In genomic region chr3:171879472-171879871, GRCh38 we compare ENCODE assay signal across 21 cellular contexts. TPM values are rescaled to one million over a fixed set of nuclear protein-coding genes. Genes with fewer than 3 reads are reported as not detected.
"Had no signal": no experiment of that assay in that cellular context is flagged by ENCODE, and none has a peak within 500 bp of the region (broad histone marks: within the 10 kb centered on the region; RNA-seq: fewer than 3 reads in every experiment).

No MANE protein-coding gene starts in this region.

- H3K36me3 ChIP-seq: breast epithelium, right atrium auricular region, upper lobe of left lung had no signal

- H3K27ac ChIP-seq: breast epithelium, right atrium auricular region, upper lobe of left lung had no signal

- H3K27ac Mint-ChIP-seq: activated CD8-positive, alpha-beta T cell treated with anti-CD3 and anti-CD28 coated beads for 36 hours; activated naive CD8-positive, alpha-beta T cell treated with anti-CD3 and anti-CD28 coated beads for 36 hours; activated T-cell treated with anti-CD3 and anti-CD28 coated beads, Interleukin-2, amount 50 U/mL, for 72 hours; endodermal cell; stimulated activated effector memory CD8-positive, alpha-beta T cell treated with anti-CD3 and anti-CD28 coated beads, Interleukin-12 subunit alpha, Interleukin-12 subunit beta, amount 100 ng/mL, for 72 hours had no signal

- H3K4me1 Mint-ChIP-seq: stimulated activated effector memory CD8-positive, alpha-beta T cell treated with anti-CD3 and anti-CD28 coated beads, Interleukin-12 subunit alpha, Interleukin-12 subunit beta, amount 100 ng/mL, for 72 hours had no signal

- H3K4me3 Mint-ChIP-seq: activated CD8-positive, alpha-beta T cell treated with anti-CD3 and anti-CD28 coated beads for 36 hours; activated naive CD8-positive, alpha-beta T cell treated with anti-CD3 and anti-CD28 coated beads for 36 hours; activated T-cell treated with anti-CD3 and anti-CD28 coated beads, Interleukin-2, amount 50 U/mL, for 72 hours; endodermal cell; nephron; stimulated activated effector memory CD8-positive, alpha-beta T cell treated with anti-CD3 and anti-CD28 coated beads, Interleukin-12 subunit alpha, Interleukin-12 subunit beta, amount 100 ng/mL, for 72 hours had no signal

- H3K27me3 ChIP-seq: breast epithelium, right atrium auricular region, upper lobe of left lung had no signal

- DNase-seq: activated CD4-positive, alpha-beta T cell treated with anti-CD3 and anti-CD28 coated beads for 4 hours; activated CD8-positive, alpha-beta memory T cell treated with anti-CD3 and anti-CD28 coated beads, Interleukin-2, amount 50 U/mL, for 4 hours; activated CD8-positive, alpha-beta T cell treated with anti-CD3 and anti-CD28 coated beads for 36 hours; activated gamma-delta T cell treated with Interleukin-2 at 50 U/mL for 16 hours; activated naive CD8-positive, alpha-beta T cell treated with anti-CD3 and anti-CD28 coated beads for 36 hours; activated T-cell treated with anti-CD3 and anti-CD28 coated beads, Interleukin-2, amount 50 U/mL, for 72 hours; anterior cingulate cortex; endodermal cell; posterior cingulate gyrus; upper lobe of left lung had no signal

- ATAC-seq: activated CD8-positive, alpha-beta T cell treated with anti-CD3 and anti-CD28 coated beads for 36 hours; activated T-cell treated with anti-CD3 and anti-CD28 coated beads, Interleukin-2, amount 50 U/mL, for 72 hours; stimulated activated effector memory CD8-positive, alpha-beta T cell treated with anti-CD3 and anti-CD28 coated beads, Interleukin-12 subunit alpha, Interleukin-12 subunit beta, amount 100 ng/mL, for 72 hours had no signal

- H3K4me3 ChIP-seq: breast epithelium, lung, right atrium auricular region, upper lobe of left lung had no signal

- H3K9me3 Mint-ChIP-seq: activated CD8-positive, alpha-beta T cell treated with anti-CD3 and anti-CD28 coated beads for 36 hours; activated naive CD8-positive, alpha-beta T cell treated with anti-CD3 and anti-CD28 coated beads for 36 hours; activated T-cell treated with anti-CD3 and anti-CD28 coated beads, Interleukin-2, amount 50 U/mL, for 72 hours; endodermal cell; nephron; stimulated activated effector memory CD8-positive, alpha-beta T cell treated with anti-CD3 and anti-CD28 coated beads, Interleukin-12 subunit alpha, Interleukin-12 subunit beta, amount 100 ng/mL, for 72 hours had no signal

- H3K9me3 ChIP-seq: breast epithelium, right atrium auricular region, upper lobe of left lung had no signal

- H3K36me3 Mint-ChIP-seq: activated naive CD8-positive, alpha-beta T cell treated with anti-CD3 and anti-CD28 coated beads for 36 hours; stimulated activated effector memory CD8-positive, alpha-beta T cell treated with anti-CD3 and anti-CD28 coated beads, Interleukin-12 subunit alpha, Interleukin-12 subunit beta, amount 100 ng/mL, for 72 hours had no signal

RNA-seq across cellular contexts. Expression of gene TMEM212, which starts 36.3 kb away (rescaled TPM):
- total RNA-seq: activated CD8-positive, alpha-beta T cell treated with anti-CD3 and anti-CD28 coated beads for 36 hours; activated naive CD8-positive, alpha-beta T cell treated with anti-CD3 and anti-CD28 coated beads for 36 hours; activated T-cell treated with anti-CD3 and anti-CD28 coated beads, Interleukin-2, amount 50 U/mL, for 72 hours; chondrocyte; dermis microvascular lymphatic vessel endothelial cell; endodermal cell; glomerular endothelial cell; mucosa of gallbladder; right atrium auricular region; T-helper 1 cell treated with Interleukin-12 subunit alpha and Interleukin-12 subunit beta and Interleukin-4 antibody, amounts not matched to agents 30 ng/mL and 1 ng/mL, for 36 hours had no signal
- polyA plus RNA-seq: esophagus had no signal
